In genomic region chr10:58827381-58827780, GRCh38 we compare ENCODE assay signal across 15 cellular contexts.
DNase-seq lines count a peak whose midpoint lies in the region; ATAC-seq and TF ChIP-seq lines count a peak whose summit lies in the region.
"Had no signal": no experiment of that assay in that cellular context is flagged by ENCODE, and none has a peak within 500 bp of the region (broad histone marks: within the 10 kb centered on the region; RNA-seq: fewer than 3 reads in every experiment).

No MANE protein-coding gene starts in this region.

- POLR2A ChIA-PET in Caco-2 (lab: Charles Lee): no interaction called here

- H3K9me3 Mint-ChIP-seq in Caco-2 (ENCODE audit: unreplicated experiment): no peaks in the 10 kb centered on the region
- H3K9me3 Mint-ChIP-seq in nephron progenitor cell: no peaks in the 10 kb centered on the region
- H3K9me3 Mint-ChIP-seq: CD8-positive, alpha-beta T cell had no signal

- intact Hi-C loops in Caco-2 (cut with micrococcal nuclease; ENCODE audit: unreplicated experiment): no loop called here

- H3K27me3 ChIP-seq in Caco-2 (replicated peaks; ENCODE audit: control insufficient read depth, insufficient read depth, low read length): no peaks in the 10 kb centered on the region
- H3K27me3 ChIP-seq in MG63: no peaks in the 10 kb centered on the region
- H3K27me3 ChIP-seq: BLaER1 treated with 17β-estradiol and CSF1 and Interleukin-3, amounts not matched to agents 10 nM and 100 nM had no signal

- H3K36me3 Mint-ChIP-seq in Caco-2 (ENCODE audit: insufficient read depth, unreplicated experiment) (peaks cover 87% of the 10 kb centered on the region), nephron progenitor cell (ENCODE audit: low read depth) (peaks cover 22% of the 10 kb centered on the region)
- H3K36me3 Mint-ChIP-seq: CD8-positive, alpha-beta T cell had no signal

- H3K36me3 ChIP-seq in Caco-2 (ENCODE audit: control insufficient read depth, insufficient read depth, low read length): 0 out of 2 replicates have a peak, but pooled peaks cover 2% of the 10 kb centered on the region
- H3K36me3 ChIP-seq in MG63: peaks cover 5% of the 10 kb centered on the region; the same call in 1 of the 2 replicates
- H3K36me3 ChIP-seq: BLaER1 treated with 17β-estradiol and CSF1 and Interleukin-3, amounts not matched to agents 10 nM and 100 nM had no signal

- TF ChIP-seq CTCF in Caco-2 (IDR thresholded peaks at IDR 0.05; ENCODE audit: insufficient read depth in 1 of 2, low read depth in 1 of 2, low read length in 1 of 2, severe bottlenecking in 1 of 2, unreplicated experiment in 1 of 2) (no peak), fibroblast of mammary gland (conservative IDR thresholded peaks at IDR 0.05; ENCODE audit: control insufficient read depth, insufficient read depth, low read depth, low read length) (no peak), nephron progenitor cell (IDR thresholded peaks at IDR 0.05) (no peak)

- H3K4me1 Mint-ChIP-seq in Caco-2 (ENCODE audit: low read depth, unreplicated experiment) (peaks cover 19% of the 10 kb centered on the region), nephron progenitor cell (peaks cover 63% of the 10 kb centered on the region)
- H3K4me1 Mint-ChIP-seq: B cell had no signal

- no peak overlapping the region for H3K4me3 Mint-ChIP-seq in Caco-2 (ENCODE audit: unreplicated experiment)
- H3K4me3 Mint-ChIP-seq in nephron progenitor cell: no peak overlapping the region
- H3K4me3 Mint-ChIP-seq: B cell; CD8-positive, alpha-beta T cell had no signal

- no peak for ATAC-seq in HG03139 (IDR thresholded peaks at IDR 0.05; ENCODE audit: unreplicated experiment)
- ATAC-seq: CD8-positive, alpha-beta T cell had no signal

- H3K27ac Mint-ChIP-seq in Caco-2 (ENCODE audit: unreplicated experiment) (peak overlapping the region; percentile 1), nephron progenitor cell (peak overlapping the region; percentile 91)
- H3K27ac Mint-ChIP-seq: B cell; CD8-positive, alpha-beta T cell had no signal

- no peaks in the 10 kb centered on the region for H3K4me1 ChIP-seq in Caco-2
- H3K4me1 ChIP-seq: BLaER1 treated with 17β-estradiol and CSF1 and Interleukin-3, amounts not matched to agents 10 nM and 100 nM had no signal

- no TSS peak for BruUV-seq in Caco-2 (replicated peaks; lab: Mats Ljungman, UMichigan)

- DNase-seq in Caco-2 (no peak), MG63 (peak; percentile 43), fibroblast of mammary gland (ENCODE audit: low read depth) (peak; percentile 41), nephron progenitor cell (no peak), hepatic stellate cell (ENCODE audit: low spot score) (no peak), UCSD-AML1 (lab: John Stamatoyannopoulos, UW; ENCODE audit: unreplicated experiment) (no peak)
- DNase-seq: 8988T; CD8-positive, alpha-beta T cell; DMS 273 treated with DMSO at 0.1 percent for 48 hours; DMS53; DND-41; H7 had no signal

- H3K27me3 Mint-ChIP-seq in Caco-2 (ENCODE audit: insufficient read depth, unreplicated experiment) (no peaks in the 10 kb centered on the region), nephron progenitor cell (ENCODE audit: low read depth, poor library complexity) (no peaks in the 10 kb centered on the region)
- H3K27me3 Mint-ChIP-seq: B cell had no signal

- H3K4me3 ChIP-seq in Caco-2 (ENCODE audit: low read depth, low read length) (no peak overlapping the region), MG63 (no peak overlapping the region), fibroblast of mammary gland (ENCODE audit: control insufficient read depth, low read depth, low read length) (no peak overlapping the region)
- H3K4me3 ChIP-seq: BLaER1 treated with 17β-estradiol and CSF1 and Interleukin-3, amounts not matched to agents 10 nM and 100 nM had no signal

- CTCF ChIA-PET in Caco-2 (lab: Charles Lee): no interaction called here

- H3K9me3 ChIP-seq in Caco-2 (no peaks in the 10 kb centered on the region), MG63 (no peaks in the 10 kb centered on the region)
- H3K9me3 ChIP-seq: BLaER1 treated with 17β-estradiol and CSF1 and Interleukin-3, amounts not matched to agents 10 nM and 100 nM had no signal

Comparison
In these comparisons a context has a peak if more than half of its experiments do, and no peak if none do; other contexts are left out.
1. DNase-seq: peak in MG63 (single experiment) and fibroblast of mammary gland (single experiment); none in Caco-2 (0 of 2), nephron progenitor cell (single experiment), hepatic stellate cell (single experiment) and UCSD-AML1 (single experiment).